ENCODE assay signal across 18 cellular contexts in genomic region chr4:142660728-142661127, GRCh38.
DNase-seq lines count a peak whose midpoint lies in the region; TF ChIP-seq lines count a peak whose summit lies in the region.
"Had no signal": no experiment of that assay in that cellular context is flagged by ENCODE, and none has a peak within 500 bp of the region (broad histone marks: within the 10 kb centered on the region; RNA-seq: fewer than 3 reads in every experiment).

No MANE protein-coding gene starts in this region.

- H3K36me3 ChIP-seq in BE2C, result no peaks in the 10 kb centered on the region
- H3K36me3 ChIP-seq in OCI-LY7 (ENCODE audit: insufficient read depth, low read length), result no peaks in the 10 kb centered on the region
- H3K36me3 ChIP-seq in effector memory CD4-positive, alpha-beta T cell (ENCODE audit: control insufficient read depth, insufficient read depth, low read length), result peaks cover 4% of the 10 kb centered on the region
- H3K36me3 ChIP-seq: right atrium auricular region, suprapubic skin had no signal

- H3K27ac ChIP-seq in OCI-LY7 (ENCODE audit: low read depth, low read length, poor library complexity, severe bottlenecking), result no peak overlapping the region
- H3K27ac ChIP-seq in effector memory CD4-positive, alpha-beta T cell (ENCODE audit: insufficient read depth, low read length, poor library complexity, severe bottlenecking), result no peak overlapping the region
- H3K27ac ChIP-seq: hepatocyte, right atrium auricular region, suprapubic skin had no signal

- no peaks in the 10 kb centered on the region for H4K20me1 ChIP-seq in OCI-LY7 (ENCODE audit: insufficient read depth, low read length)

- no peak overlapping the region for H3K4me2 ChIP-seq in OCI-LY7 (ENCODE audit: low read length)
- H3K4me2 ChIP-seq: hepatocyte had no signal

- peaks cover 5% of the 10 kb centered on the region for H3K9me3 ChIP-seq in BE2C
- peaks cover 26% of the 10 kb centered on the region for H3K9me3 ChIP-seq in OCI-LY7 (ENCODE audit: low read length)
- peaks cover 20% of the 10 kb centered on the region for H3K9me3 ChIP-seq in effector memory CD4-positive, alpha-beta T cell (ENCODE audit: control insufficient read depth, low read length)

- POLR2A ChIA-PET in OCI-LY7 (lab: Charles Lee), result interaction anchor here (1.3 kb wide), 1 partner anchor 9 kb away, joined by 3 read pairs; no protein-coding TSS in a partner anchor

- intact Hi-C loops in OCI-LY7 (cut with micrococcal nuclease; ENCODE audit: unreplicated experiment), result no loop called here

- TF ChIP-seq CTCF in BE2C (IDR thresholded peaks at IDR 0.05; ENCODE audit: low read depth, low read length), result peak; percentile 46
- TF ChIP-seq CTCF in GM12874 (IDR thresholded peaks at IDR 0.05; ENCODE audit: insufficient read depth, low read depth, low read length), result peak; percentile 8; the same call in 1 of the 2 replicates
- TF ChIP-seq CTCF in OCI-LY7 (conservative IDR thresholded peaks at IDR 0.05; ENCODE audit: low read length), result peak; percentile 57
- TF ChIP-seq CTCF in fibroblast of mammary gland (conservative IDR thresholded peaks at IDR 0.05; ENCODE audit: control insufficient read depth, insufficient read depth, low read depth, low read length), result peak; percentile 4

- H3K79me2 ChIP-seq in OCI-LY7 (ENCODE audit: insufficient read depth, low read depth, low read length), result no peaks in the 10 kb centered on the region
- H3K79me2 ChIP-seq: hepatocyte had no signal

- peak; percentile 21 for DNase-seq in BE2C
- DNase-seq in OCI-LY7 (ENCODE audit: low spot score), result no peak
- DNase-seq in fibroblast of mammary gland (ENCODE audit: low read depth), result no peak
- no peak for DNase-seq in middle frontal gyrus (ENCODE audit: extremely low spot score, low spot score)
- DNase-seq in effector memory CD4-positive, alpha-beta T cell, result no peak
- DNase-seq in GOT3 (lab: John Stamatoyannopoulos, UW), result no peak
- DNase-seq: activated B cell treated with CpG ODN at 0.5 μM for 24 hours, foreskin fibroblast, GDM1, KBM-7, kidney, NCI-H1092 treated with DMSO at 0.1 percent for 48 hours, NCI-H2107, NCI-H510A had no signal

- CTCF ChIA-PET in OCI-LY7 (lab: Charles Lee; ENCODE audit: unreplicated experiment), result no interaction called here

- no peaks in the 10 kb centered on the region for H3K27me3 ChIP-seq in BE2C
- H3K27me3 ChIP-seq in effector memory CD4-positive, alpha-beta T cell (replicated peaks; ENCODE audit: control insufficient read depth, insufficient read depth, low read length, poor library complexity, severe bottlenecking), result no peaks in the 10 kb centered on the region
- H3K27me3 ChIP-seq: hepatocyte, right atrium auricular region, suprapubic skin had no signal

- H3K4me3 ChIP-seq in BE2C (ENCODE audit: low read depth, low read length) (no peak overlapping the region), OCI-LY7 (ENCODE audit: low read depth, low read length, poor library complexity, severe bottlenecking) (no peak overlapping the region), fibroblast of mammary gland (ENCODE audit: control insufficient read depth, low read depth, low read length) (no peak overlapping the region)
- H3K4me3 ChIP-seq in effector memory CD4-positive, alpha-beta T cell (ENCODE audit: insufficient read depth, low read depth, low read length, poor library complexity, severe bottlenecking), result no peak overlapping the region
- H3K4me3 ChIP-seq: hepatocyte, right atrium auricular region, suprapubic skin had no signal

- no peaks in the 10 kb centered on the region for H3K4me1 ChIP-seq in BE2C
- H3K4me1 ChIP-seq in OCI-LY7 (ENCODE audit: insufficient read depth, low read length, poor library complexity, severe bottlenecking), result no peaks in the 10 kb centered on the region
- H3K4me1 ChIP-seq in effector memory CD4-positive, alpha-beta T cell (ENCODE audit: control insufficient read depth, insufficient read depth, low read length, poor library complexity, severe bottlenecking), result no peaks in the 10 kb centered on the region
- H3K4me1 ChIP-seq: right atrium auricular region, suprapubic skin had no signal

- BruUV-seq in OCI-LY7 (replicated peaks; lab: Mats Ljungman, UMichigan), result no TSS peak

- no peak overlapping the region for H2AFZ ChIP-seq in OCI-LY7 (ENCODE audit: low read length)
- H2AFZ ChIP-seq: hepatocyte had no signal

- H3K9me2 ChIP-seq in OCI-LY7 (ENCODE audit: insufficient read depth, low read length), result no peaks in the 10 kb centered on the region

Comparison
In these comparisons a context has a peak if more than half of its experiments do, and no peak if none do; other contexts are left out.
1. CTCF ChIP-seq: peak in every context shown above with its lines; median percentile 57 in OCI-LY7; 46 in BE2C; 8 in GM12874; 4 in fibroblast of mammary gland.